In genomic region chr17:27418366-27418615, GRCh38 we compare ENCODE assay signal across 34 cellular contexts.
"Had no signal": no experiment of that assay in that cellular context is flagged by ENCODE, and none has a peak within 500 bp of the region (broad histone marks: within the 10 kb centered on the region; RNA-seq: fewer than 3 reads in every experiment).

No MANE protein-coding gene starts in this region.

- H3K4me3 ChIP-seq: MG63 had no signal

- H3K36me3 ChIP-seq: MG63 had no signal

- DNase-seq: Karpas-422, Kasumi-1, KG1, MG63, MM.1S, MV-4-11, NCI-H1048, NCI-H1092, NCI-H1092 treated with DMSO at 0.1 percent for 48 hours, NCI-H1105, NCI-H1105 treated with DMSO at 0.1 percent for 48 hours, NCI-H1417, NCI-H1417 treated with DMSO at 0.1 percent for 48 hours, NCI-H1436, NCI-H1436 treated with DMSO at 0.1 percent for 48 hours, NCI-H146, NCI-H1694, NCI-H1694 treated with DMSO at 0.1 percent for 48 hours, NCI-H187, NCI-H187 treated with DMSO at 0.1 percent for 48 hours, NCI-H1930, NCI-H2029, NCI-H2029 treated with DMSO at 0.1 percent for 48 hours, NCI-H2081, NCI-H2081 treated with DMSO at 0.1 percent for 48 hours, NCI-H2107, NCI-H2171, NCI-H2171 treated with DMSO at 0.1 percent for 48 hours, NCI-H2227 treated with DMSO at 0.1 percent for 48 hours, NCI-H226, NCI-H345, NCI-H446, NCI-H446 treated with DMSO at 0.1 percent for 48 hours had no signal

- H3K27ac ChIP-seq: KMS-11 had no signal

- H3K27me3 ChIP-seq: MG63 had no signal

- H3K9me3 ChIP-seq: MG63 had no signal
